In the genomic region with DNA sequence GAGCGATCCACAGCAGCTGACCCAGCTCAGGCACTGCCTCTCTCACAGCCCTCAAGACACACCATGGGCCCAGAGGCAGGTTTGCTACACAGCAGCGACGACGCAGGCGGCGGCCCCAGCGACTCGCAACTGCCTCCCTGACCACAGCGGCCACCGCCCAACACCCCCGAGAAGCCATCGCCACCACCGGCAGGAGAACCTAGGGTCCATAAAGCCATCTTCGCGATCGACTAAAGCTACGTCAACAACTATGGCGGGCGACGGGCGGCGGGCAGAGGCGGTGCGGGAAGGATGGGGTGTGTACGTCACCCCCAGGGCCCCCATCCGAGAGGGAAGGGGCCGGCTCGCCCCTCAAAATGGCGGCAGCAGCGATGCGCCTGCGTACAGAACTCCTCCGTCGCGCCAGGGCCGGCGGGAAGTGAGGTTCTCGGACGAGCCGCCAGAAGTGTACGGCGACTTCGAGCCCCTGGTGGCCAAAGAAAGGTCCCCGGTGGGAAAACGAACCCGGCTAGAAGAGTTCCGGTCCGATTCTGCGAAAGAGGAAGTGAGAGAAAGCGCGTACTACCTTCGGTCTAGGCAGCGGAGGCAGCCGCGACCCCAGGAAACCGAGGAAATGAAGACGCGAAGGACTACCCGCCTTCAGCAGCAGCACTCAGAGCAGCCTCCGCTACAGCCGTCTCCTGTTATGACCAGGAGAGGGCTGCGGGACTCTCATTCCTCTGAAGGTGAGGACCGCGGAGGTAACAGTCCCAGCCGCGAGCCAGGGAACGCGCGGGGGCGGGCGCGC, we compare ENCODE assay signal across 8 cellular contexts.
DNase-seq lines count a peak whose midpoint lies in the region; ATAC-seq lines count a peak whose summit lies in the region.

A gene with protein sequence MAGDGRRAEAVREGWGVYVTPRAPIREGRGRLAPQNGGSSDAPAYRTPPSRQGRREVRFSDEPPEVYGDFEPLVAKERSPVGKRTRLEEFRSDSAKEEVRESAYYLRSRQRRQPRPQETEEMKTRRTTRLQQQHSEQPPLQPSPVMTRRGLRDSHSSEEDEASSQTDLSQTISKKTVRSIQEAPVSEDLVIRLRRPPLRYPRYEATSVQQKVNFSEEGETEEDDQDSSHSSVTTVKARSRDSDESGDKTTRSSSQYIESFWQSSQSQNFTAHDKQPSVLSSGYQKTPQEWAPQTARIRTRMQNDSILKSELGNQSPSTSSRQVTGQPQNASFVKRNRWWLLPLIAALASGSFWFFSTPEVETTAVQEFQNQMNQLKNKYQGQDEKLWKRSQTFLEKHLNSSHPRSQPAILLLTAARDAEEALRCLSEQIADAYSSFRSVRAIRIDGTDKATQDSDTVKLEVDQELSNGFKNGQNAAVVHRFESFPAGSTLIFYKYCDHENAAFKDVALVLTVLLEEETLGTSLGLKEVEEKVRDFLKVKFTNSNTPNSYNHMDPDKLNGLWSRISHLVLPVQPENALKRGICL (plus strand): TSS at position 33 of the 787 bp plus-strand sequence. CDS start 218 bp downstream, at position 251.

- ATAC-seq in GM19025 (IDR thresholded peaks at IDR 0.05; ENCODE audit: low read depth, unreplicated experiment) (peak; percentile 72), HG03342 (IDR thresholded peaks at IDR 0.05; ENCODE audit: unreplicated experiment) (peak; percentile 70)

- DNase-seq in AG20443 (ENCODE audit: low spot score) (peak; percentile 97), NCI-H345 treated with DMSO at 0.1 percent for 48 hours (lab: John Stamatoyannopoulos, UW; ENCODE audit: unreplicated experiment) (peak; percentile 97), inferior parietal cortex (ENCODE audit: extremely low spot score) (peak; percentile 98)
- DNase-seq in activated CD4-positive, CD25-positive, alpha-beta regulatory T cell (lab: John Stamatoyannopoulos, UW), result peak; percentile 84 to 96 (median 96)
- DNase-seq in central memory CD4-positive, alpha-beta T cell, result peak; percentile 98
- DNase-seq in stimulated activated CD4-positive, alpha-beta T cell treated with anti-CD3 and anti-CD28 coated beads, Interleukin-12 subunit alpha, Interleukin-12 subunit beta, amount 100 ng/mL, for 24 hours (ENCODE audit: low read depth in 2 of 2), result peak; percentile 91 to 96

Comparison
In these comparisons a context has a peak if more than half of its experiments do, and no peak if none do; other contexts are left out.
1. Peak in every context shown above with its lines: DNase-seq and ATAC-seq.